Comparison of ENCODE assay signal across 8 cellular contexts in genomic region chr6:31795616-31796298, GRCh38. TPM values are rescaled to one million over a fixed set of nuclear protein-coding genes. Genes with fewer than 3 reads are reported as not detected.
DNase-seq lines count a peak whose midpoint lies in the region; TF ChIP-seq lines count a peak whose summit lies in the region.

Gene VARS1 (minus strand): TSS chr6:31795752. CDS start chr6:31795217, 535 bp downstream.

- peak within 1 kb of the TSS; percentile 76 for H3K4me3 ChIP-seq in cardiac muscle cell

- H3K36me3 ChIP-seq in cardiac muscle cell: peaks cover 6% of the 10 kb centered on the region

- peaks cover 27% of the 10 kb centered on the region for H3K36me3 Mint-ChIP-seq in HFFc6 (ENCODE audit: low read depth)
- H3K36me3 Mint-ChIP-seq in type B pancreatic cell: peaks cover 5% of the 10 kb centered on the region

- H3K9me3 ChIP-seq in cardiac muscle cell (ENCODE audit: low read depth): no peaks in the 10 kb centered on the region

- TF ChIP-seq CTCF in HFFc6 (IDR thresholded peaks at IDR 0.05) (peak; percentile 88), cardiac muscle cell (IDR thresholded peaks at IDR 0.05; ENCODE audit: low read depth, low read length) (peak; percentile 71), type B pancreatic cell (conservative IDR thresholded peaks at IDR 0.05) (peak; percentile 86)

- H3K27me3 ChIP-seq in cardiac muscle cell: no peaks in the 10 kb centered on the region

- H3K4me1 Mint-ChIP-seq in HFFc6 (ENCODE audit: low read depth) (peaks cover 35% of the 10 kb centered on the region), type B pancreatic cell (ENCODE audit: unreplicated experiment) (peaks cover 15% of the 10 kb centered on the region)

- peak; percentile 77 for DNase-seq in GM04504 (ENCODE audit: low read depth)
- peak; percentile 85 for DNase-seq in HFFc6
- DNase-seq in NCI-H1105 (lab: John Stamatoyannopoulos, UW): peak; percentile 81
- DNase-seq in SW 1271 (lab: John Stamatoyannopoulos, UW): peak; percentile 69 to 87
- peak; percentile 52 for DNase-seq in activated naive CD8-positive, alpha-beta T cell treated with anti-CD3 and anti-CD28 coated beads, Interleukin-2, amount 50 U/mL, for 16 hours (ENCODE audit: low read depth, low spot score)
- peak; percentile 93 to 96 for DNase-seq in cardiac muscle cell (ENCODE audit: low read depth in 1 of 2, low spot score in 1 of 2)
- DNase-seq in posterior cingulate gyrus: peak; percentile 77 to 98 (median 87)
- peak; percentile 95 for DNase-seq in type B pancreatic cell (ENCODE audit: extremely low spot score, unreplicated experiment)

- H3K4me3 Mint-ChIP-seq in HFFc6 (peak within 1 kb of the TSS; percentile 86), type B pancreatic cell (peak within 1 kb of the TSS; percentile 99)

- H3K4me1 ChIP-seq in cardiac muscle cell (ENCODE audit: low read depth): peaks cover 7% of the 10 kb centered on the region

- H3K27ac Mint-ChIP-seq in HFFc6 (peak within 1 kb of the TSS; percentile 99), type B pancreatic cell (peak within 1 kb of the TSS; percentile 99)

- intact Hi-C loops in posterior cingulate gyrus (cut with DNase I): loop anchor here (5.0 to 10.0 kb wide), 4 partner anchors 37 to 251 kb away; partner anchors contain the start of genes ABHD16A, ATP6V1G2, CLIC1 and DDX39B

- H3K9me3 Mint-ChIP-seq in HFFc6 (no peaks in the 10 kb centered on the region), type B pancreatic cell (no peaks in the 10 kb centered on the region)

- peaks cover 5% of the 10 kb centered on the region; the same call in 1 of the 2 replicates for H3K27me3 Mint-ChIP-seq in HFFc6 (ENCODE audit: insufficient read depth)
- no peaks in the 10 kb centered on the region for H3K27me3 Mint-ChIP-seq in type B pancreatic cell

- peak within 1 kb of the TSS; percentile 100 for H3K27ac ChIP-seq in cardiac muscle cell

RNA-seq across cellular contexts. Expression of gene VARS1, which starts in this region (rescaled TPM):
- 100 to 1,000 TPM; 117 to 144 (median 127) TPM for total RNA-seq in HFFc6 (2021; fragmentation: NEBNext Ultra II Directional; extraction: Animal tissue kit (Norgen Biotek cat#: 25700))
- total RNA-seq in cardiac muscle cell (46.3 and 49.7 TPM in 2 replicates), type B pancreatic cell (ENCODE audit: low replicate concordance) (89.0 and 104 TPM in 2 replicates)
- polyA plus RNA-seq in cardiac muscle cell: 51.5 and 63.9 TPM in 2 replicates

Comparison
In these comparisons a context has a peak if more than half of its experiments do, and no peak if none do; other contexts are left out.
1. Peak in every context shown above with its lines: DNase-seq, H3K4me3 ChIP-seq and H3K27ac ChIP-seq.